8 cellular contexts compared by ENCODE assay signal in genomic region chr14:91417134-91417982, GRCh38. TPM values are rescaled to one million over a fixed set of nuclear protein-coding genes. Genes with fewer than 3 reads are reported as not detected.
A peak's percentile ranks its signal among the peaks of the same experiment; 100 is the strongest.
DNase-seq lines count a peak whose midpoint lies in the region; ATAC-seq lines count a peak whose summit lies in the region.

CCDC88C (minus strand) TSS chr14:91417820; CDS start chr14:91417690, 130 bp downstream.

- no peak within 1 kb of the TSS for H3K9ac ChIP-seq in adipocyte (ENCODE audit: low read length)

- no peaks in the 10 kb centered on the region for H3K9me3 ChIP-seq in KOPT-K1 (ENCODE audit: insufficient read depth, low read length, poor library complexity, severe bottlenecking)
- no peaks in the 10 kb centered on the region for H3K9me3 ChIP-seq in adipocyte (ENCODE audit: control insufficient read depth, low read length)

- peaks cover 31% of the 10 kb centered on the region for H3K27me3 ChIP-seq in adipocyte (replicated peaks; ENCODE audit: control insufficient read depth, insufficient read depth, low read length)

- intact Hi-C loops in sciatic nerve (cut with DNase I), result loop anchor here (5.0 kb wide), 1 partner anchor 95 kb away; no protein-coding TSS in a partner anchor

- H3K36me3 ChIP-seq in KOPT-K1 (ENCODE audit: insufficient read depth, low read length) (peaks cover 32% of the 10 kb centered on the region), adipocyte (ENCODE audit: control insufficient read depth, insufficient read depth, low read length, severe bottlenecking) (no peaks in the 10 kb centered on the region)

- H3K27ac ChIP-seq in KOPT-K1 (ENCODE audit: low read depth, low read length, poor library complexity, severe bottlenecking), result peak within 1 kb of the TSS; percentile 96

- in situ Hi-C loops in G401 (cut with HindIII; ENCODE audit: low sequenced_read_pairs), result no loop called here

- H3K4me1 ChIP-seq in adipocyte (ENCODE audit: control insufficient read depth, insufficient read depth, low read length), result peaks cover 29% of the 10 kb centered on the region

- ATAC-seq in GM21723 (IDR thresholded peaks at IDR 0.05; ENCODE audit: unreplicated experiment) (peak; percentile 51), sciatic nerve (no peak)

- H3K4me3 ChIP-seq in adipocyte (ENCODE audit: low read length), result peak within 1 kb of the TSS; percentile 41

- DNase-seq in G401 (ENCODE audit: low spot score) (no peak), SW480 (ENCODE audit: low spot score) (peak; percentile 83), adipocyte (ENCODE audit: low read depth) (peak; percentile 71), hepatic stellate cell (ENCODE audit: low spot score) (peak; percentile 11), sciatic nerve (ENCODE audit: low spot score) (no peak), HuH-7 (ENCODE audit: low spot score) (no peak)

RNA-seq across cellular contexts. Expression of gene CCDC88C, which starts in this region (rescaled TPM):
- 14.0 and 16.9 TPM in 2 replicates for total RNA-seq in G401 (2014; rRNA removed; shearing (Covaris generic))
- 16.2 TPM for total RNA-seq in sciatic nerve

Comparison
In these comparisons a context has a peak if more than half of its experiments do, and no peak if none do; other contexts are left out.
1. DNase-seq: peak in SW480 (single experiment), adipocyte (single experiment) and hepatic stellate cell (single experiment); none in G401 (single experiment), sciatic nerve (single experiment) and HuH-7 (single experiment).